29 cellular contexts compared by ENCODE assay signal in genomic region chr16:81378049-81378448, GRCh38.
"Had no signal": no experiment of that assay in that cellular context is flagged by ENCODE, and none has a peak within 500 bp of the region (broad histone marks: within the 10 kb centered on the region; RNA-seq: fewer than 3 reads in every experiment).

No MANE protein-coding gene starts in this region.

- H3K4me3 ChIP-seq: esophagus muscularis mucosa, heart right ventricle, left lung, psoas muscle, skin epidermis, thoracic aorta, tibial nerve, upper lobe of right lung, uterus had no signal

- H3K4me3 Mint-ChIP-seq: dendritic cell treated with granulocyte-macrophage colony-stimulating factor and Interleukin-4, amounts not matched to agents 40 ng/mL and 50 ng/mL, for 4 days; naive thymus-derived CD4-positive, alpha-beta T cell; nephron; stimulated activated memory B cell treated with anti-CD40 and anti-IgM and Interleukin-4, amounts not matched to agents 10 μg/mL and 1 μg/mL and 100 μg/mL, for 72 hours had no signal

- H3K27ac ChIP-seq: esophagus muscularis mucosa, heart right ventricle, left lung, psoas muscle, thoracic aorta, tibial nerve, upper lobe of right lung, uterus had no signal

- DNase-seq: effector CD8-positive, alpha-beta T cell; foreskin melanocyte; glutamatergic neuron; heart right ventricle; hippocampal formation; left cardiac atrium; left lung; mesenchymal stem cell; midbrain; naive thymus-derived CD4-positive, alpha-beta T cell; nucleus accumbens; psoas muscle; right cardiac atrium; spleen; stimulated activated CD4-positive, alpha-beta T cell treated with anti-CD3 and anti-CD28 coated beads, Interleukin-4, amount 100 ng/mL, for 4 hours; stimulated activated naive CD8-positive, alpha-beta T cell treated with anti-CD3 and anti-CD28 coated beads, Interleukin-15, Interleukin-2, amounts not matched to agents 100 U/mL and 50 U/mL, for 24 hours; substantia nigra; upper lobe of right lung; uterus had no signal

- H3K9me3 Mint-ChIP-seq: dendritic cell treated with granulocyte-macrophage colony-stimulating factor and Interleukin-4, amounts not matched to agents 40 ng/mL and 50 ng/mL, for 4 days; naive thymus-derived CD4-positive, alpha-beta T cell; nephron; stimulated activated memory B cell treated with anti-CD40 and anti-IgM and Interleukin-4, amounts not matched to agents 10 μg/mL and 1 μg/mL and 100 μg/mL, for 72 hours had no signal

- H3K9me3 ChIP-seq: esophagus muscularis mucosa, heart right ventricle, left lung, psoas muscle, spleen, thoracic aorta, tibial nerve, upper lobe of right lung, uterus had no signal

- H3K4me1 ChIP-seq: left lung, psoas muscle, upper lobe of right lung, uterus had no signal

- ATAC-seq: heart right ventricle; left cardiac atrium; left lung; naive thymus-derived CD4-positive, alpha-beta T cell; psoas muscle; right cardiac atrium; stimulated activated memory B cell treated with anti-CD40 and anti-IgM and Interleukin-4, amounts not matched to agents 10 μg/mL and 1 μg/mL and 100 μg/mL, for 72 hours; stimulated activated naive CD8-positive, alpha-beta T cell treated with anti-CD3 and anti-CD28 coated beads, Interleukin-15, Interleukin-2, amounts not matched to agents 100 U/mL and 50 U/mL, for 24 hours; upper lobe of right lung had no signal

- H3K4me1 Mint-ChIP-seq: nephron; stimulated activated memory B cell treated with anti-CD40 and anti-IgM and Interleukin-4, amounts not matched to agents 10 μg/mL and 1 μg/mL and 100 μg/mL, for 72 hours had no signal

- H3K27ac Mint-ChIP-seq: dendritic cell treated with granulocyte-macrophage colony-stimulating factor and Interleukin-4, amounts not matched to agents 40 ng/mL and 50 ng/mL, for 4 days; nephron; stimulated activated memory B cell treated with anti-CD40 and anti-IgM and Interleukin-4, amounts not matched to agents 10 μg/mL and 1 μg/mL and 100 μg/mL, for 72 hours had no signal

- FAIRE-seq: colon, endothelial cell of umbilical vein, islet of Langerhans had no signal

- H3K27me3 ChIP-seq: esophagus muscularis mucosa, heart right ventricle, left lung, spleen, tibial nerve, upper lobe of right lung, uterus had no signal

- H3K36me3 ChIP-seq: uterus had no signal

- H3K27me3 Mint-ChIP-seq: dendritic cell treated with granulocyte-macrophage colony-stimulating factor and Interleukin-4, amounts not matched to agents 40 ng/mL and 50 ng/mL, for 4 days; naive thymus-derived CD4-positive, alpha-beta T cell; stimulated activated memory B cell treated with anti-CD40 and anti-IgM and Interleukin-4, amounts not matched to agents 10 μg/mL and 1 μg/mL and 100 μg/mL, for 72 hours had no signal
